Comparison of ENCODE assay signal across 8 cellular contexts in genomic region chr6:85483041-85483700, GRCh38. TPM values are rescaled to one million over a fixed set of nuclear protein-coding genes. Genes with fewer than 3 reads are reported as not detected.
DNase-seq lines count a peak whose midpoint lies in the region; ATAC-seq and TF ChIP-seq lines count a peak whose summit lies in the region.

No MANE protein-coding gene starts in this region.

- TF ChIP-seq CTCF in WTC11 (IDR thresholded peaks at IDR 0.05) (peak; percentile 100), breast epithelium (IDR thresholded peaks at IDR 0.05) (peak; percentile 91 to 99 (median 97))

- POLR2A ChIA-PET in WTC11 (lab: Charles Lee): no interaction called here

- no peaks in the 10 kb centered on the region for H3K9me3 Mint-ChIP-seq in WTC11

- H3K27me3 ChIP-seq in breast epithelium: no peaks in the 10 kb centered on the region

- peak; percentile 82 for ATAC-seq in HG02623 (IDR thresholded peaks at IDR 0.05; ENCODE audit: unreplicated experiment)
- peak; percentile 98 for ATAC-seq in WTC11

- peak overlapping the region in 1 of 3 donors; percentile 19 for H3K4me3 ChIP-seq in breast epithelium

- peaks cover 2% of the 10 kb centered on the region; the same call in 1 of the 2 replicates for H3K27me3 Mint-ChIP-seq in WTC11 (ENCODE audit: low read depth)

- no peak for TF ChIP-seq POLR2A in breast epithelium (IDR thresholded peaks at IDR 0.05)

- DNase-seq in NK-92 treated with Interleukin-12 subunit alpha and Interleukin-12 subunit beta, amount 100 ng/mL, for 24 hours (lab: John Stamatoyannopoulos, UW): peak; percentile 35
- DNase-seq in NK-92 (lab: John Stamatoyannopoulos, UW; ENCODE audit: unreplicated experiment): no peak
- DNase-seq in NCI-H1105 (lab: John Stamatoyannopoulos, UW): peak; percentile 42
- peak; percentile 90 for DNase-seq in WTC11 (ENCODE audit: low spot score)
- peak; percentile 64 to 79 for DNase-seq in breast epithelium (ENCODE audit: low spot score in 2 of 2)
- DNase-seq in kidney tubule cell (ENCODE audit: low spot score): peak; percentile 76
- DNase-seq in stimulated activated CD4-positive, alpha-beta T cell treated with anti-CD3 and anti-CD28 coated beads, Interleukin-4, amount 100 ng/mL, for 24 hours: peak; percentile 81

- H3K27ac Mint-ChIP-seq in WTC11: no peak overlapping the region

- H3K36me3 Mint-ChIP-seq in WTC11: no peaks in the 10 kb centered on the region

- intact Hi-C loops in breast epithelium (cut with DNase I; ENCODE audit: low total_unique reads): no loop called here

- CTCF ChIA-PET in WTC11 (lab: Charles Lee): interaction anchor here (0.5 to 4.1 kb wide), 47 partner anchors 9 to 320 kb away, joined by 3 to 117 read pairs (median 5); partner anchors contain the start of genes NT5E and SNX14

- peak overlapping the region in 1 of 2 donors; percentile 67 for H3K27ac ChIP-seq in breast epithelium

- no peak overlapping the region for H3K4me3 Mint-ChIP-seq in WTC11

- peaks cover 4% of the 10 kb centered on the region; the same call in 1 of the 2 replicates for H3K4me1 Mint-ChIP-seq in WTC11

- no peaks in the 10 kb centered on the region for H3K9me3 ChIP-seq in breast epithelium

- H3K36me3 ChIP-seq in breast epithelium: no peaks in the 10 kb centered on the region

- H3K4me1 ChIP-seq in breast epithelium: no peaks in the 10 kb centered on the region

TF ChIP-seq in WTC11, 78 proteins besides CTCF, POLR2A, EP300 and RAD21:
- TF ChIP-seq ZNF281 (CRISPR knock-in tag; IDR thresholded peaks at IDR 0.05): no peak
- no peak for TF ChIP-seq CREB1 (CRISPR knock-in tag; IDR thresholded peaks at IDR 0.05)
- TF ChIP-seq NR2C2 (CRISPR knock-in tag; IDR thresholded peaks at IDR 0.05): no peak
- TF ChIP-seq ZNF121 (CRISPR knock-in tag; IDR thresholded peaks at IDR 0.05): no peak
- TF ChIP-seq FOXP1 (CRISPR knock-in tag; IDR thresholded peaks at IDR 0.05; ENCODE audit: borderline replicate concordance): no peak
- TF ChIP-seq NFATC4 (CRISPR knock-in tag; IDR thresholded peaks at IDR 0.05): no peak
- TF ChIP-seq NFE2L1 (CRISPR knock-in tag; IDR thresholded peaks at IDR 0.05): no peak
- no peak for TF ChIP-seq ZNF219 (CRISPR knock-in tag; IDR thresholded peaks at IDR 0.05; ENCODE audit: borderline replicate concordance)
- TF ChIP-seq PRRX2 (CRISPR knock-in tag; IDR thresholded peaks at IDR 0.05): no peak
- TF ChIP-seq SOX15 (CRISPR knock-in tag; IDR thresholded peaks at IDR 0.05): no peak
- TF ChIP-seq ESRRA (CRISPR knock-in tag; IDR thresholded peaks at IDR 0.05; ENCODE audit: borderline replicate concordance): no peak
- no peak for TF ChIP-seq RORB (CRISPR knock-in tag; IDR thresholded peaks at IDR 0.05)
- TF ChIP-seq EMX1 (CRISPR knock-in tag; IDR thresholded peaks at IDR 0.05): no peak
- no peak for TF ChIP-seq ZNF138 (CRISPR knock-in tag; conservative IDR thresholded peaks at IDR 0.05)
- TF ChIP-seq ZNF317 (CRISPR knock-in tag; IDR thresholded peaks at IDR 0.05; ENCODE audit: borderline replicate concordance, low read depth): no peak
- TF ChIP-seq USF2 (CRISPR knock-in tag; IDR thresholded peaks at IDR 0.05): no peak
- TF ChIP-seq ATF2 (CRISPR knock-in tag; IDR thresholded peaks at IDR 0.05; ENCODE audit: borderline replicate concordance, low read depth): no peak

RNA-seq across cellular contexts. Expression of gene NT5E, which starts 33.3 kb away (rescaled TPM):
- 0.62 to 0.94 TPM (median 0.81 TPM) in 3 replicates for total RNA-seq in WTC11 (2021)
- 10 to 100 TPM; 10.1 to 26.5 (median 11.4) TPM for total RNA-seq in breast epithelium
